In genomic region chr11:28547395-28547794, GRCh38 we compare ENCODE assay signal across 23 cellular contexts.
A peak's percentile ranks its signal among the peaks of the same experiment; 100 is the strongest.
DNase-seq lines count a peak whose midpoint lies in the region; ATAC-seq and TF ChIP-seq lines count a peak whose summit lies in the region.
"Had no signal": no experiment of that assay in that cellular context is flagged by ENCODE, and none has a peak within 500 bp of the region (broad histone marks: within the 10 kb centered on the region; RNA-seq: fewer than 3 reads in every experiment).

No MANE protein-coding gene starts in this region.

- no peak overlapping the region for H2BK12ac ChIP-seq in neuronal stem cell (ENCODE audit: low read length)

- H3K23ac ChIP-seq in IMR-90 (ENCODE audit: low read depth, low read length) (no peak overlapping the region), neuronal stem cell (ENCODE audit: low read depth, low read length, poor library complexity) (no peak overlapping the region)

- no peak overlapping the region for H2AK9ac ChIP-seq in IMR-90 (replicated peaks; ENCODE audit: low read depth, low read length, poor library complexity)

- peak overlapping the region; percentile 60 for H2AFZ ChIP-seq in IMR-90 (replicated peaks; ENCODE audit: low read length, poor library complexity)
- H2AFZ ChIP-seq in neuronal stem cell (ENCODE audit: low read length) = peak overlapping the region; percentile 7

- no TSS peak for BruUV-seq in IMR-90 (replicated peaks; lab: Mats Ljungman, UMichigan)

- H2AK5ac ChIP-seq in IMR-90 (ENCODE audit: low read depth, low read length) (0 out of 2 replicates have a peak overlapping the region, but pooled peaks have one; percentile 35), neuronal stem cell (ENCODE audit: low read depth, low read length) (no peak overlapping the region)

- in situ Hi-C loops in IMR-90 (cut with MboI; ENCODE audit: low sequenced_read_pairs) = loop anchor here (25.0 kb wide), 1 partner anchor 835 kb away; the partner anchor contains the start of gene BDNF

- no peaks in the 10 kb centered on the region for H3K36me3 ChIP-seq in IMR-90 (ENCODE audit: control insufficient read depth, insufficient read depth, low read length)
- H3K36me3 ChIP-seq in gastroesophageal sphincter = no peaks in the 10 kb centered on the region
- no peaks in the 10 kb centered on the region for H3K36me3 ChIP-seq in neuronal stem cell (replicated peaks in 1 of 2; ENCODE audit: control insufficient read depth in 2 of 2, insufficient read depth in 2 of 2, low read length in 2 of 2)
- H3K36me3 ChIP-seq in tibial artery = no peaks in the 10 kb centered on the region
- H3K36me3 ChIP-seq: BE2C had no signal

- H3K4me2 ChIP-seq in IMR-90 (ENCODE audit: low read depth, low read length) (peak overlapping the region; percentile 73; the same call in 1 of the 2 replicates), neuronal stem cell (ENCODE audit: insufficient read depth, low read length, poor library complexity, severe bottlenecking) (no peak overlapping the region)
- H3K4me2 ChIP-seq: KMS-11 had no signal

- H3K4me3 ChIP-seq in IMR-90 (ENCODE audit: insufficient read depth, low read depth, low read length) = no peak overlapping the region
- no peak overlapping the region for H3K4me3 ChIP-seq in gastroesophageal sphincter
- H3K4me3 ChIP-seq in neuronal stem cell (ENCODE audit: low read length in 2 of 2) = no peak overlapping the region
- no peak overlapping the region for H3K4me3 ChIP-seq in tibial artery

- H4K8ac ChIP-seq in IMR-90 (ENCODE audit: low read depth in 2 of 2, low read length in 2 of 2) = peak overlapping the region; percentile 41 to 66; a peak in 3 of 4 replicates
- no peak overlapping the region for H4K8ac ChIP-seq in neuronal stem cell (ENCODE audit: low read depth, low read length)

- H3K56ac ChIP-seq in IMR-90 (ENCODE audit: extremely low read depth, insufficient read depth, low read length) = no peak overlapping the region

- no peak overlapping the region for H2BK5ac ChIP-seq in IMR-90 (ENCODE audit: low read depth, low read length, poor library complexity, severe bottlenecking)
- no peak overlapping the region for H2BK5ac ChIP-seq in neuronal stem cell (ENCODE audit: low read length)

- ATAC-seq in IMR-90 (ENCODE audit: low read depth) = peak; percentile 29
- ATAC-seq in gastroesophageal sphincter = peak; percentile 41
- no peak for ATAC-seq in HG02763 (IDR thresholded peaks at IDR 0.05; ENCODE audit: unreplicated experiment)

- H3K27ac ChIP-seq in IMR-90 (ENCODE audit: insufficient read depth, low read length) (peak overlapping the region; percentile 41; the same call in 1 of the 2 replicates), gastroesophageal sphincter (no peak overlapping the region), neuronal stem cell (replicated peaks; ENCODE audit: low read length) (no peak overlapping the region), tibial artery (no peak overlapping the region)
- H3K27ac ChIP-seq: 22Rv1, KMS-11 had no signal

- TF ChIP-seq EP300 in gastroesophageal sphincter (IDR thresholded peaks at IDR 0.05) = no peak

- H3K9ac ChIP-seq in IMR-90 (ENCODE audit: low read depth, low read length) = peak overlapping the region; percentile 66; the same call in 1 of the 2 replicates
- no peak overlapping the region for H3K9ac ChIP-seq in neuronal stem cell (ENCODE audit: low read depth, low read length, poor library complexity)
- H3K9ac ChIP-seq: KMS-11 had no signal

- POLR2A ChIA-PET in IMR-90 (lab: Charles Lee; ENCODE audit: unreplicated experiment) = no interaction called here

- CTCF ChIA-PET in IMR-90 (lab: Yijun Ruan, JAX) = interaction anchor here (1.4 kb wide), 1 partner anchor 849 kb away, joined by 4 read pairs; no protein-coding TSS in a partner anchor

- WGBS in IMR-90 (ENCODE audit: extremely low coverage in 2 of 2, insufficient read length in 1 of 2), 2 experiments = no CpG with 5 or more reads among the region's 4 CpGs
- 42 to 59% methylated on average over 4 of the region's 4 CpGs for WGBS in gastroesophageal sphincter (ENCODE audit: low coverage in 1 of 2), 2 donors
- WGBS in neuronal stem cell (ENCODE audit: extremely low coverage in 2 of 2, insufficient read length in 2 of 2, insufficient replicate concordance in 1 of 2), 2 donors = no CpG with 5 or more reads among the region's 4 CpGs

- H3K27me3 ChIP-seq in IMR-90 (ENCODE audit: control insufficient read depth, insufficient read depth, low read length) (no peaks in the 10 kb centered on the region), gastroesophageal sphincter (no peaks in the 10 kb centered on the region), neuronal stem cell (ENCODE audit: control insufficient read depth in 3 of 3, insufficient read depth in 3 of 3, low read depth in 1 of 3, low read length in 3 of 3) (no peaks in the 10 kb centered on the region), tibial artery (no peaks in the 10 kb centered on the region)
- H3K27me3 ChIP-seq: BE2C had no signal

- H3K79me1 ChIP-seq in IMR-90 (ENCODE audit: low read depth in 1 of 2, low read length in 2 of 2) = no peaks in the 10 kb centered on the region
- H3K79me1 ChIP-seq in neuronal stem cell (ENCODE audit: low read depth, low read length) = no peaks in the 10 kb centered on the region

- H4K91ac ChIP-seq in IMR-90 (ENCODE audit: insufficient read depth, low read depth, low read length) = peak overlapping the region; percentile 26; the same call in 1 of the 2 replicates
- H4K91ac ChIP-seq in neuronal stem cell (ENCODE audit: low read depth, low read length, poor library complexity) = no peak overlapping the region

- no peaks in the 10 kb centered on the region for H4K20me1 ChIP-seq in IMR-90 (ENCODE audit: insufficient read depth, low read length)

- H2BK15ac ChIP-seq in IMR-90 (ENCODE audit: low read depth, low read length) (peak overlapping the region; percentile 69; the same call in 2 of the 3 replicates), neuronal stem cell (ENCODE audit: low read length) (no peak overlapping the region)

- H3K9me3 ChIP-seq in IMR-90 (ENCODE audit: control insufficient read depth, insufficient read depth, low read length) = no peaks in the 10 kb centered on the region
- H3K9me3 ChIP-seq in gastroesophageal sphincter = no peaks in the 10 kb centered on the region
- H3K9me3 ChIP-seq in neuronal stem cell (replicated peaks in 1 of 2; ENCODE audit: control insufficient read depth in 2 of 2, insufficient read depth in 1 of 2, low read depth in 1 of 2, low read length in 2 of 2) = no peaks in the 10 kb centered on the region
- H3K9me3 ChIP-seq in tibial artery = no peaks in the 10 kb centered on the region
- H3K9me3 ChIP-seq: BE2C had no signal

- no peak for TF ChIP-seq RAD21 in IMR-90 (IDR thresholded peaks at IDR 0.05; ENCODE audit: low read length)

- dilution Hi-C loops in IMR-90 (cut with HindIII; ENCODE audit: low sequenced_read_pairs, unreplicated experiment) = no loop called here

- TF ChIP-seq POLR2A in IMR-90 (IDR thresholded peaks at IDR 0.05; ENCODE audit: low read depth, low read length) (no peak), gastroesophageal sphincter (IDR thresholded peaks at IDR 0.05) (no peak)

- DNase-seq in NCI-H1417 (lab: John Stamatoyannopoulos, UW) (peak in 2 of 3 experiments; percentile 10 to 67), NCI-H1417 treated with DMSO at 0.1 percent for 48 hours (lab: John Stamatoyannopoulos, UW) (no peak), IMR-90 (no peak), neuronal stem cell (ENCODE audit: low spot score) (no peak), tibial artery (no peak), globus pallidus (ENCODE audit: low spot score) (no peak)
- DNase-seq: ACHN; BE2C; CD8-positive, alpha-beta memory T cell; DMS153; HCEC 1CT; MM.1S; NCI-H1694 treated with DMSO at 0.1 percent for 48 hours; NCI-H2171 treated with DMSO at 0.1 percent for 48 hours; NCI-H345; NCI-H510A treated with DMSO at 0.1 percent for 48 hours; NCI-H82; RPMI8226; SHP77 had no signal

- TF ChIP-seq CTCF in IMR-90 (conservative IDR thresholded peaks at IDR 0.05; ENCODE audit: low read depth, low read length) = no peak
- TF ChIP-seq CTCF in gastroesophageal sphincter (IDR thresholded peaks at IDR 0.05) = no peak
- TF ChIP-seq CTCF in tibial artery (IDR thresholded peaks at IDR 0.05) = no peak

- H3K4me1 ChIP-seq in IMR-90 (ENCODE audit: control insufficient read depth, insufficient read depth, low read length) (peaks cover 5% of the 10 kb centered on the region; the same call in 1 of the 2 replicates), gastroesophageal sphincter (no peaks in the 10 kb centered on the region), neuronal stem cell (ENCODE audit: control insufficient read depth in 2 of 2, insufficient read depth in 1 of 2, low read depth in 1 of 2, low read length in 2 of 2) (peaks cover 3 to 10% of the 10 kb centered on the region in 2 donors), tibial artery (no peaks in the 10 kb centered on the region)
- H3K4me1 ChIP-seq: BE2C had no signal

- H2BK20ac ChIP-seq in IMR-90 (ENCODE audit: low read depth, low read length) = peak overlapping the region; percentile 31; the same call in 1 of the 2 replicates

- H4K5ac ChIP-seq in IMR-90 (ENCODE audit: low read depth, low read length) = peak overlapping the region; percentile 99

- peak overlapping the region; percentile 99 for H3K18ac ChIP-seq in IMR-90 (ENCODE audit: low read depth, low read length)
- no peak overlapping the region for H3K18ac ChIP-seq in neuronal stem cell (ENCODE audit: low read length)

- intact Hi-C loops in IMR-90 (cut with micrococcal nuclease) = no loop called here
- intact Hi-C loops in tibial artery (cut with DNase I; ENCODE audit: low total_unique reads) = no loop called here

- H2BK120ac ChIP-seq in IMR-90 (ENCODE audit: low read depth, low read length) (peak overlapping the region; percentile 62), neuronal stem cell (ENCODE audit: low read depth, low read length) (no peak overlapping the region)

- H3K4ac ChIP-seq in IMR-90 (ENCODE audit: low read depth, low read length) = no peak overlapping the region
- no peak overlapping the region for H3K4ac ChIP-seq in neuronal stem cell (ENCODE audit: low read length)

- no peaks in the 10 kb centered on the region for H3K9me1 ChIP-seq in IMR-90 (ENCODE audit: insufficient read depth, low read length)

- H3K14ac ChIP-seq in IMR-90 (replicated peaks; ENCODE audit: low read depth, low read length) = no peak overlapping the region
- no peak overlapping the region for H3K14ac ChIP-seq in neuronal stem cell (ENCODE audit: low read length)

TF ChIP-seq in IMR-90, 13 proteins besides CTCF, POLR2A, EP300 and RAD21:
- TF ChIP-seq USF2 (IDR thresholded peaks at IDR 0.05; ENCODE audit: low read depth, low read length) (no peak), CEBPB (IDR thresholded peaks at IDR 0.05; ENCODE audit: low read depth, low read length) (no peak), SMC3 (IDR thresholded peaks at IDR 0.05; ENCODE audit: low read depth, low read length) (no peak), MAZ (IDR thresholded peaks at IDR 0.05; ENCODE audit: borderline replicate concordance, low read depth, low read length) (no peak)

Comparison
In these comparisons a context has a peak if more than half of its experiments do, and no peak if none do; other contexts are left out.
1. DNase-seq: peak in NCI-H1417 (2 of 3); none in NCI-H1417 treated with DMSO at 0.1 percent for 48 hours (single experiment), IMR-90 (single experiment), neuronal stem cell (single experiment), tibial artery (0 of 2) and globus pallidus (single experiment).